Comparison of ENCODE assay signal across 21 cellular contexts in the genomic region with DNA sequence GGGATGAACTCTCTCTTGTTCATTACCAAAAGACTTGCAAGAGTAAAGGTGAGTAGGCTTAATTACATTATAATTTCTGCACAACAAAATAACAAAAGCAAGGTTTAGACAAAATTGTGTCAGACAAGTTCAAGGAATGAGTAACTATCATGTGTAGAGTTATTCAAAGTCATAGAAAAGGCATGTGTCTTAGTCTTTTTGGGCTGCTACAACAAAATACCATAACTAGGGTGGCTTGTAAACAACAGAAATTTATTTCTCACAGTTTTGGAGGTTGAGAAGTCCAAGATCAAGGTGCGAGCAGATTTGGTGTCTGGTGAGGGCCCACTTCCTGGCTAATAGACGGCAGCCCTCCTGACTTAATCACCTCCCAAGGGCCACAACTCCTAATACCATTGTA. TPM values are rescaled to one million over a fixed set of nuclear protein-coding genes. Genes with fewer than 3 reads are reported as not detected.
"Had no signal": no experiment of that assay in that cellular context is flagged by ENCODE, and none has a peak within 500 bp of the region (broad histone marks: within the 10 kb centered on the region; RNA-seq: fewer than 3 reads in every experiment).

No MANE protein-coding gene starts in this region.

- DNase-seq: activated CD4-positive, alpha-beta T cell treated with anti-CD3 and anti-CD28 coated beads, Interleukin-2, amount 10 ng/mL, durations not matched to agents 7 days and 5 days; activated CD4-positive, CD25-positive, alpha-beta regulatory T cell treated with anti-CD3 and anti-CD28 coated beads, Interleukin-2, amount 50 U/mL, for 72 hours; activated CD8-positive, alpha-beta memory T cell treated with anti-CD3 and anti-CD28 coated beads, Interleukin-2, amount 10 ng/mL, durations not matched to agents 7 days and 5 days; activated CD8-positive, alpha-beta T cell treated with anti-CD3 and anti-CD28 coated beads for 36 hours; activated effector memory CD4-positive, alpha-beta T cell treated with Interleukin-2 at 50 U/mL for 16 hours; activated naive CD4-positive, alpha-beta T cell treated with anti-CD3 and anti-CD28 coated beads, Interleukin-2, amount 10 ng/mL, durations not matched to agents 7 days and 5 days; amygdala; heart right ventricle; left lung; posterior cingulate gyrus; right lobe of liver; stimulated activated CD4-positive, alpha-beta T cell treated with anti-CD3 and anti-CD28 coated beads, Interleukin-2, amount 100 ng/mL, for 48 hours; stimulated activated CD8-positive, alpha-beta memory T cell treated with anti-CD3 and anti-CD28 coated beads, Interleukin-4, amount 100 ng/mL, for 48 hours; stimulated activated naive CD4-positive, alpha-beta T cell treated with Interleukin-2 at 50 U/mL for 16 hours; T-cell; thyroid gland; WERI-Rb-1 had no signal

- H3K27me3 Mint-ChIP-seq: activated CD4-positive, alpha-beta T cell treated with anti-CD3 and anti-CD28 coated beads, Interleukin-2, amount 10 ng/mL, durations not matched to agents 7 days and 5 days; activated CD8-positive, alpha-beta memory T cell treated with anti-CD3 and anti-CD28 coated beads, Interleukin-2, amount 10 ng/mL, durations not matched to agents 7 days and 5 days; activated CD8-positive, alpha-beta T cell treated with anti-CD3 and anti-CD28 coated beads for 36 hours; activated naive CD4-positive, alpha-beta T cell treated with anti-CD3 and anti-CD28 coated beads, Interleukin-2, amount 10 ng/mL, durations not matched to agents 7 days and 5 days; T-cell had no signal

- H3K4me3 ChIP-seq: coronary artery, heart right ventricle, left lung, right lobe of liver, thyroid gland had no signal

- H3K36me3 Mint-ChIP-seq: natural killer cell treated with Interleukin-12 subunit alpha and Interleukin-12 subunit beta and Interleukin-15 and Interleukin-18, amount 100 ng/mL, for 72 hours; T-cell had no signal

- H3K9me3 ChIP-seq: left lung, right lobe of liver, thyroid gland had no signal

- ATAC-seq: activated CD8-positive, alpha-beta memory T cell treated with anti-CD3 and anti-CD28 coated beads, Interleukin-2, amount 10 ng/mL, durations not matched to agents 7 days and 5 days; activated CD8-positive, alpha-beta T cell treated with anti-CD3 and anti-CD28 coated beads for 36 hours; heart right ventricle; left lung; natural killer cell treated with Interleukin-12 subunit alpha and Interleukin-12 subunit beta and Interleukin-15 and Interleukin-18, amount 100 ng/mL, for 72 hours; right lobe of liver; T-cell had no signal

- H3K4me3 Mint-ChIP-seq: activated CD4-positive, alpha-beta T cell treated with anti-CD3 and anti-CD28 coated beads, Interleukin-2, amount 10 ng/mL, durations not matched to agents 7 days and 5 days; activated CD8-positive, alpha-beta memory T cell treated with anti-CD3 and anti-CD28 coated beads, Interleukin-2, amount 10 ng/mL, durations not matched to agents 7 days and 5 days; activated CD8-positive, alpha-beta T cell treated with anti-CD3 and anti-CD28 coated beads for 36 hours; activated naive CD4-positive, alpha-beta T cell treated with anti-CD3 and anti-CD28 coated beads, Interleukin-2, amount 10 ng/mL, durations not matched to agents 7 days and 5 days; natural killer cell treated with Interleukin-12 subunit alpha and Interleukin-12 subunit beta and Interleukin-15 and Interleukin-18, amount 100 ng/mL, for 72 hours; T-cell had no signal

- H3K27ac Mint-ChIP-seq: activated CD4-positive, alpha-beta T cell treated with anti-CD3 and anti-CD28 coated beads, Interleukin-2, amount 10 ng/mL, durations not matched to agents 7 days and 5 days; activated CD8-positive, alpha-beta memory T cell treated with anti-CD3 and anti-CD28 coated beads, Interleukin-2, amount 10 ng/mL, durations not matched to agents 7 days and 5 days; activated CD8-positive, alpha-beta T cell treated with anti-CD3 and anti-CD28 coated beads for 36 hours; activated naive CD4-positive, alpha-beta T cell treated with anti-CD3 and anti-CD28 coated beads, Interleukin-2, amount 10 ng/mL, durations not matched to agents 7 days and 5 days; natural killer cell treated with Interleukin-12 subunit alpha and Interleukin-12 subunit beta and Interleukin-15 and Interleukin-18, amount 100 ng/mL, for 72 hours; T-cell had no signal

- H3K27ac ChIP-seq: epithelial cell of prostate, left lung, right lobe of liver, thyroid gland, WERI-Rb-1 had no signal

- H3K27me3 ChIP-seq: heart right ventricle, left lung, right lobe of liver, thyroid gland had no signal

- H3K36me3 ChIP-seq: thyroid gland, WERI-Rb-1 had no signal

RNA-seq across cellular contexts. Expression of gene IL1R2, which starts 37.6 kb away (rescaled TPM):
- total RNA-seq: bronchial epithelial cell; natural killer cell treated with Interleukin-12 subunit alpha and Interleukin-12 subunit beta and Interleukin-15 and Interleukin-18, amount 100 ng/mL, for 72 hours had no signal
